Comparison of ENCODE assay signal across 17 cellular contexts in genomic region chr1:91546876-91547275, GRCh38. TPM values are rescaled to one million over a fixed set of nuclear protein-coding genes. Genes with fewer than 3 reads are reported as not detected.
DNase-seq lines count a peak whose midpoint lies in the region; ATAC-seq, FAIRE-seq and TF ChIP-seq lines count a peak whose summit lies in the region.
"Had no signal": no experiment of that assay in that cellular context is flagged by ENCODE, and none has a peak within 500 bp of the region (broad histone marks: within the 10 kb centered on the region; RNA-seq: fewer than 3 reads in every experiment).

No MANE protein-coding gene starts in this region.

- no peak for TF ChIP-seq EP300 in GM12878 (IDR thresholded peaks at IDR 0.05; ENCODE audit: borderline replicate concordance in 1 of 2, control insufficient read depth in 1 of 2, low read depth in 2 of 2, low read length in 2 of 2)

- no peak overlapping the region for H3K18ac ChIP-seq in mesendoderm (ENCODE audit: low read length)

- H3K9me3 ChIP-seq in CD4-positive, CD25-positive, alpha-beta regulatory T cell (ENCODE audit: control insufficient read depth in 2 of 2, low read length in 2 of 2): no peaks in the 10 kb centered on the region
- no peaks in the 10 kb centered on the region for H3K9me3 ChIP-seq in GM12878 (replicated peaks; ENCODE audit: control insufficient read depth, insufficient read depth, low read length)

- H4K8ac ChIP-seq in mesendoderm (ENCODE audit: low read depth, low read length): peak overlapping the region; percentile 13

- CTCF ChIA-PET in GM12878 (lab: Yijun Ruan, JAX): no interaction called here

- SMC1A ChIA-PET in GM12878 (lab: Charles Lee; ENCODE audit: uncharacterized antibody, unreplicated experiment): no interaction called here

- no peak overlapping the region for H4K5ac ChIP-seq in mesendoderm (ENCODE audit: low read length)

- in situ Hi-C loops in GM12878 (cut with MboI): no loop called here

- peaks cover 0 to 4% (median 0%) of the 10 kb centered on the region in 7 donors for H3K9me3 Mint-ChIP-seq in CD4-positive, CD25-positive, alpha-beta regulatory T cell
- no peaks in the 10 kb centered on the region for H3K9me3 Mint-ChIP-seq in stimulated activated naive CD8-positive, alpha-beta T cell treated with anti-CD3 and anti-CD28 coated beads, Interleukin-15, amount 100 ng/mL, for 72 hours
- H3K9me3 Mint-ChIP-seq: H9, nephron had no signal

- POLR2A ChIA-PET in GM12878 (lab: Charles Lee): no interaction called here

- no peaks in the 10 kb centered on the region for H3K36me3 ChIP-seq in CD4-positive, CD25-positive, alpha-beta regulatory T cell (ENCODE audit: control insufficient read depth, insufficient read depth, low read length)
- H3K36me3 ChIP-seq in GM12878 (ENCODE audit: control insufficient read depth in 2 of 2, insufficient read depth in 2 of 2, low read length in 1 of 2) (no peaks in the 10 kb centered on the region), mesendoderm (ENCODE audit: control insufficient read depth, insufficient read depth, low read length) (no peaks in the 10 kb centered on the region)

- H3K4me3 Mint-ChIP-seq in CD4-positive, CD25-positive, alpha-beta regulatory T cell: no peak overlapping the region
- no peak overlapping the region for H3K4me3 Mint-ChIP-seq in stimulated activated naive CD8-positive, alpha-beta T cell treated with anti-CD3 and anti-CD28 coated beads, Interleukin-15, amount 100 ng/mL, for 72 hours
- H3K4me3 Mint-ChIP-seq: B cell, brain, H9, nephron had no signal

- no peak overlapping the region for H2AK5ac ChIP-seq in mesendoderm (ENCODE audit: low read length)

- no peaks in the 10 kb centered on the region for H4K20me1 ChIP-seq in GM12878 (ENCODE audit: control insufficient read depth, insufficient read depth)

- H3K4me2 ChIP-seq in GM12878 (ENCODE audit: control insufficient read depth, insufficient read depth) (no peak overlapping the region), mesendoderm (ENCODE audit: low read length) (no peak overlapping the region)

- no peaks in the 10 kb centered on the region for H3K36me3 Mint-ChIP-seq in CD4-positive, CD25-positive, alpha-beta regulatory T cell
- H3K36me3 Mint-ChIP-seq: brain had no signal

- no peak for ATAC-seq in CD4-positive, CD25-positive, alpha-beta regulatory T cell (ENCODE audit: low read depth in 2 of 2)
- ATAC-seq in GM12878 (no peak), GM21786 (IDR thresholded peaks at IDR 0.05; ENCODE audit: unreplicated experiment) (no peak)
- ATAC-seq in stimulated activated naive CD8-positive, alpha-beta T cell treated with anti-CD3 and anti-CD28 coated beads, Interleukin-15, amount 100 ng/mL, for 72 hours: no peak

- no peak for TF ChIP-seq POLR2A in GM12878 (IDR thresholded peaks at IDR 0.05; ENCODE audit: low read depth, low read length)

- H3K23ac ChIP-seq in mesendoderm (ENCODE audit: low read length): no peak overlapping the region

- intact Hi-C loops in GM12878 (cut with micrococcal nuclease; ENCODE audit: unreplicated experiment): no loop called here

- no peak overlapping the region for H2BK5ac ChIP-seq in mesendoderm (ENCODE audit: low read length)

- H3K79me2 ChIP-seq in GM12878 (ENCODE audit: control insufficient read depth, insufficient read depth, low read length): no peaks in the 10 kb centered on the region
- no peaks in the 10 kb centered on the region for H3K79me2 ChIP-seq in mesendoderm (ENCODE audit: control insufficient read depth, insufficient read depth, low read length)

- RAD21 ChIA-PET in GM12878 (lab: Charles Lee; ENCODE audit: unreplicated experiment): no interaction called here

- DNase-seq in CD4-positive, CD25-positive, alpha-beta regulatory T cell: no peak
- DNase-seq in GM12878 (ENCODE audit: low read depth, low spot score): no peak
- DNase-seq in mesendoderm: peak; percentile 65
- no peak for DNase-seq in stimulated activated naive CD8-positive, alpha-beta T cell treated with anti-CD3 and anti-CD28 coated beads, Interleukin-15, amount 100 ng/mL, for 72 hours
- no peak for DNase-seq in dermis blood vessel endothelial cell
- no peak for DNase-seq in effector CD4-positive, alpha-beta T cell
- DNase-seq: activated gamma-delta T cell, H9, hippocampal formation, IMR-90, retina, trophoblast cell had no signal

- H2AFZ ChIP-seq in GM12878 (ENCODE audit: control insufficient read depth, low read depth, low read length): no peak overlapping the region

- H3K27ac ChIP-seq in 22Rv1: no peak overlapping the region
- H3K27ac ChIP-seq in CD4-positive, CD25-positive, alpha-beta regulatory T cell (ENCODE audit: insufficient read depth, low read length, poor library complexity, severe bottlenecking): no peak overlapping the region
- H3K27ac ChIP-seq in GM12878 (ENCODE audit: control insufficient read depth, insufficient read depth): no peak overlapping the region
- no peak overlapping the region for H3K27ac ChIP-seq in mesendoderm (ENCODE audit: low read depth, low read length)

- WGBS in GM12878 (ENCODE audit: insufficient coverage, insufficient replicate concordance, low lambda C conversion rate, missing lambda C conversion rate): 83% methylated on average over 18 of the region's 19 CpGs
- WGBS in mesendoderm (ENCODE audit: extremely low coverage, insufficient coverage, low lambda C conversion rate): no CpG with 5 or more reads among the region's 19 CpGs

- H3K56ac ChIP-seq in mesendoderm (ENCODE audit: low read length): peak overlapping the region; percentile 12

- peak; percentile 23; the same call in 1 of the 2 replicates for TF ChIP-seq RAD21 in GM12878 (IDR thresholded peaks at IDR 0.05; ENCODE audit: insufficient read depth, low read depth, low read length)

- H3K9ac ChIP-seq in GM12878 (ENCODE audit: control insufficient read depth, insufficient read depth, low read length) (no peak overlapping the region), mesendoderm (ENCODE audit: low read length) (no peak overlapping the region)

- H3K4me1 Mint-ChIP-seq in CD4-positive, CD25-positive, alpha-beta regulatory T cell: peaks cover 25 to 51% (median 38%) of the 10 kb centered on the region in 4 donors
- peaks cover 38% of the 10 kb centered on the region for H3K4me1 Mint-ChIP-seq in stimulated activated naive CD8-positive, alpha-beta T cell treated with anti-CD3 and anti-CD28 coated beads, Interleukin-15, amount 100 ng/mL, for 72 hours
- H3K4me1 Mint-ChIP-seq: brain, H9 had no signal

- H2BK15ac ChIP-seq in mesendoderm (replicated peaks; ENCODE audit: low read depth): no peak overlapping the region

- no peaks in the 10 kb centered on the region for H3K27me3 ChIP-seq in CD4-positive, CD25-positive, alpha-beta regulatory T cell (ENCODE audit: control insufficient read depth, insufficient read depth, low read length)
- no peaks in the 10 kb centered on the region for H3K27me3 ChIP-seq in GM12878 (replicated peaks in 1 of 2; ENCODE audit: control insufficient read depth in 2 of 2, insufficient read depth in 2 of 2, low read length in 1 of 2)
- no peaks in the 10 kb centered on the region for H3K27me3 ChIP-seq in mesendoderm (ENCODE audit: insufficient read depth, low read length, poor library complexity)

- peaks cover 5% of the 10 kb centered on the region for H3K27me3 Mint-ChIP-seq in CD4-positive, CD25-positive, alpha-beta regulatory T cell
- peaks cover 16% of the 10 kb centered on the region for H3K27me3 Mint-ChIP-seq in stimulated activated naive CD8-positive, alpha-beta T cell treated with anti-CD3 and anti-CD28 coated beads, Interleukin-15, amount 100 ng/mL, for 72 hours

- FAIRE-seq in GM12878 (lab: Jason Lieb, UNC): no peak

- peak overlapping the region in 2 of 3 donors; percentile 80 to 83 for H3K27ac Mint-ChIP-seq in CD4-positive, CD25-positive, alpha-beta regulatory T cell
- H3K27ac Mint-ChIP-seq in stimulated activated naive CD8-positive, alpha-beta T cell treated with anti-CD3 and anti-CD28 coated beads, Interleukin-15, amount 100 ng/mL, for 72 hours: no peak overlapping the region
- H3K27ac Mint-ChIP-seq: B cell, brain, nephron had no signal

- H3K4me3 ChIP-seq in CD4-positive, CD25-positive, alpha-beta regulatory T cell (ENCODE audit: low read depth, low read length): no peak overlapping the region
- H3K4me3 ChIP-seq in GM12878 (no peak overlapping the region), mesendoderm (ENCODE audit: low read length) (no peak overlapping the region)

- no peak overlapping the region for H3K4ac ChIP-seq in mesendoderm (ENCODE audit: low read depth, low read length)

- H2BK120ac ChIP-seq in mesendoderm (ENCODE audit: low read depth, low read length): no peak overlapping the region

- no TSS peak for BruUV-seq in GM12878 (replicated peaks; lab: Mats Ljungman, UMichigan)

- H3K79me1 ChIP-seq in mesendoderm (ENCODE audit: low read length): no peaks in the 10 kb centered on the region

- peak; percentile 76 for TF ChIP-seq CTCF in 22Rv1 (IDR thresholded peaks at IDR 0.05)
- no peak for TF ChIP-seq CTCF in GM12878 (IDR thresholded peaks at IDR 0.05 in 2 of 3, conservative IDR thresholded peaks at IDR 0.05 in 1 of 3; ENCODE audit: control insufficient read depth in 2 of 3, extremely low read depth in 1 of 3, insufficient read depth in 1 of 3, low read depth in 3 of 3, low read length in 3 of 3)

- H3K4me1 ChIP-seq in CD4-positive, CD25-positive, alpha-beta regulatory T cell (ENCODE audit: control insufficient read depth, insufficient read depth, low read length, poor library complexity, severe bottlenecking): peaks cover 41% of the 10 kb centered on the region
- no peaks in the 10 kb centered on the region for H3K4me1 ChIP-seq in GM12878 (ENCODE audit: control insufficient read depth, insufficient read depth, low read length)
- no peaks in the 10 kb centered on the region for H3K4me1 ChIP-seq in mesendoderm (ENCODE audit: control insufficient read depth, low read depth, low read length)

RNA-seq across cellular contexts. Expression of gene CDC7, which starts 46.2 kb away (rescaled TPM):
- 6.2 TPM for total RNA-seq in CD4-positive, CD25-positive, alpha-beta regulatory T cell
- polyA plus RNA-seq in CD4-positive, CD25-positive, alpha-beta regulatory T cell: 1 to 10 TPM; 3.9 to 7.9 (median 5.4) TPM
- total RNA-seq in GM12878 (2013; cell fraction: nucleolus; rRNA removed): 16.6 and 17.6 TPM in 2 replicates
- total RNA-seq in GM12878 (2014; rRNA removed): 16.1 and 19.9 TPM in 2 replicates
- total RNA-seq in GM12878 (2014; rRNA removed; fragmentation: Illumina TruSeq; extraction: Trizol): 26.1 and 26.3 TPM in 2 replicates
- total RNA-seq in GM12878 (2021): 23.0 and 24.5 TPM in 2 replicates
- 5.2 TPM for polyA plus RNA-seq in GM12878 (2011; ENCODE audit: low read depth)
- polyA plus RNA-seq in GM12878 (2011; rRNA removed): 27.2 and 46.7 TPM in 2 replicates
- 9.6 and 10.3 TPM in 2 replicates for polyA plus RNA-seq in GM12878 (2011; cell fraction: cytosol; rRNA removed)
- polyA plus RNA-seq in GM12878 (2011; cell fraction: nucleus; rRNA removed): 42.1 and 42.8 TPM in 2 replicates
- polyA plus RNA-seq in GM12878 (2012): 9.8 and 11.9 TPM in 2 replicates
- polyA plus RNA-seq in GM12878 (2014; fragmentation: Illumina TruSeq; extraction: Trizol): 28.4 and 38.6 TPM in 2 replicates
- 10 to 100 TPM; 14.9 to 20.5 TPM for polyA plus RNA-seq in GM12878 (2014; fragmentation: Nextera tagmentation; extraction: Ambion mirVana)
- 22.6 and 25.9 TPM in 2 replicates for polyA plus RNA-seq in GM12878 (2014; rRNA removed)
- polyA plus RNA-seq in GM12878 (2016; fragmentation: Nextera tagmentation; extraction: Ambion mirVana): 10 to 100 TPM; 31.2 to 37.8 TPM
- polyA minus RNA-seq in GM12878 (2011; rRNA and poly(A)+ RNA removed): 7.4 and 18.1 TPM in 2 replicates
- 5.6 and 18.0 TPM in 2 replicates for polyA minus RNA-seq in GM12878 (2011; cell fraction: cytosol; rRNA and poly(A)+ RNA removed)
- polyA minus RNA-seq in GM12878 (2011; cell fraction: nucleus; rRNA and poly(A)+ RNA removed): 11.2 and 18.3 TPM in 2 replicates
- 25.9 TPM for polyA plus RNA-seq in mesendoderm (2013, experiment 1 of 2)
- polyA plus RNA-seq in mesendoderm (2013, experiment 2 of 2): 25.5 TPM
- 2.6 and 7.7 TPM in 2 replicates for total RNA-seq in dermis blood vessel endothelial cell

Comparison
In these comparisons a context has a peak if more than half of its experiments do, and no peak if none do; other contexts are left out.
1. H3K27ac Mint-ChIP-seq: peak in CD4-positive, CD25-positive, alpha-beta regulatory T cell (2 of 3); none in stimulated activated naive CD8-positive, alpha-beta T cell treated with anti-CD3 and anti-CD28 coated beads, Interleukin-15, amount 100 ng/mL, for 72 hours (0 of 2).